In genomic region chr3:112639451-112640332, GRCh38 we compare ENCODE assay signal across 13 cellular contexts. TPM values are rescaled to one million over a fixed set of nuclear protein-coding genes. Genes with fewer than 3 reads are reported as not detected.
DNase-seq lines count a peak whose midpoint lies in the region; ATAC-seq and TF ChIP-seq lines count a peak whose summit lies in the region.
"Had no signal": no experiment of that assay in that cellular context is flagged by ENCODE, and none has a peak within 500 bp of the region (broad histone marks: within the 10 kb centered on the region; RNA-seq: fewer than 3 reads in every experiment).

No MANE protein-coding gene starts in this region.

- TF ChIP-seq CTCF in HFF-Myc (IDR thresholded peaks at IDR 0.05; ENCODE audit: low read depth, low read length, missing control alignments) (no peak), coronary artery (IDR thresholded peaks at IDR 0.05) (no peak), left lung (IDR thresholded peaks at IDR 0.05) (no peak)

- DNase-seq in HFF-Myc (ENCODE audit: extremely low read depth, low read depth) (no peak), coronary artery (ENCODE audit: low spot score) (no peak), left lung (peak in 1 of 2 donors; percentile 36), SW480 (ENCODE audit: low spot score) (no peak)
- DNase-seq in stimulated activated naive CD8-positive, alpha-beta T cell treated with anti-CD3 and anti-CD28 coated beads, Interleukin-15, Interleukin-2, amounts not matched to agents 100 U/mL and 50 U/mL, for 24 hours, result no peak
- DNase-seq: activated CD4-positive, alpha-beta memory T cell treated with anti-CD3 and anti-CD28 coated beads for 36 hours; activated naive CD8-positive, alpha-beta T cell treated with anti-CD3 and anti-CD28 coated beads, Interleukin-2, amount 10 ng/mL, durations not matched to agents 7 days and 5 days; NCI-H146; stimulated activated CD4-positive, alpha-beta T cell treated with anti-CD3 and anti-CD28 coated beads, Interleukin-12 subunit alpha, Interleukin-12 subunit beta, amount 100 ng/mL, for 4 hours had no signal

- H3K36me3 ChIP-seq in left lung (no peaks in the 10 kb centered on the region), stomach smooth muscle (ENCODE audit: control insufficient read depth in 2 of 2, insufficient read depth in 2 of 2, low read length in 2 of 2) (no peaks in the 10 kb centered on the region)

- H3K9ac ChIP-seq in stomach smooth muscle (ENCODE audit: low read length in 2 of 2), result peak overlapping the region; percentile 72 to 90

- H3K4me3 ChIP-seq in HFF-Myc (replicated peaks; ENCODE audit: low read depth, low read length) (peak overlapping the region; percentile 55), coronary artery (peak overlapping the region; percentile 61), left lung (peak overlapping the region; percentile 24 to 26), stomach smooth muscle (ENCODE audit: low read length in 2 of 2) (peak overlapping the region; percentile 78 to 83)
- H3K4me3 ChIP-seq: lung had no signal

- H3K4me1 ChIP-seq in left lung (peaks cover 14 to 39% of the 10 kb centered on the region in 2 donors), stomach smooth muscle (ENCODE audit: control insufficient read depth, insufficient read depth, low read length) (peaks cover 79% of the 10 kb centered on the region)

- ATAC-seq in left lung (no peak), GM21390 (IDR thresholded peaks at IDR 0.05; ENCODE audit: unreplicated experiment) (no peak), HG02763 (IDR thresholded peaks at IDR 0.05; ENCODE audit: unreplicated experiment) (no peak)
- ATAC-seq in stimulated activated naive CD8-positive, alpha-beta T cell treated with anti-CD3 and anti-CD28 coated beads, Interleukin-15, Interleukin-2, amounts not matched to agents 100 U/mL and 50 U/mL, for 24 hours, result no peak

- H3K27me3 ChIP-seq in left lung (no peaks in the 10 kb centered on the region), stomach smooth muscle (ENCODE audit: control insufficient read depth in 1 of 2, insufficient read depth in 2 of 2, low read length in 2 of 2) (no peaks in the 10 kb centered on the region)

- H3K9me3 ChIP-seq in left lung, result no peaks in the 10 kb centered on the region
- no peaks in the 10 kb centered on the region for H3K9me3 ChIP-seq in stomach smooth muscle (ENCODE audit: control insufficient read depth in 2 of 2, low read length in 2 of 2)

- peak overlapping the region; percentile 79 to 86 for H3K27ac ChIP-seq in coronary artery
- H3K27ac ChIP-seq in left lung, result peak overlapping the region in 1 of 2 donors; percentile 77
- peak overlapping the region; percentile 92 for H3K27ac ChIP-seq in stomach smooth muscle (ENCODE audit: low read length)

- intact Hi-C loops in left lung (cut with DNase I), result loop anchor here in 1 of 2 donors (10.0 kb wide), 2 partner anchors 175 to 345 kb away; no protein-coding TSS in a partner anchor

RNA-seq across cellular contexts. Expression of gene CCDC80, which starts 1.3 kb away (rescaled TPM):
- 100 to 1,000 TPM; 154 to 247 TPM for total RNA-seq in left lung
- total RNA-seq: activated CD4-positive, alpha-beta memory T cell treated with anti-CD3 and anti-CD28 coated beads for 36 hours; activated naive CD8-positive, alpha-beta T cell treated with anti-CD3 and anti-CD28 coated beads, Interleukin-2, amount 10 ng/mL, durations not matched to agents 7 days and 5 days had no signal

Comparison
In these comparisons a context has a peak if more than half of its experiments do, and no peak if none do; other contexts are left out.
1. H3K4me3 ChIP-seq: peak in every context shown above with its lines; median percentile 80 in stomach smooth muscle; 61 in coronary artery; 55 in HFF-Myc; 25 in left lung.